Comparison of ENCODE assay signal across 1 cellular context in the genomic region with DNA sequence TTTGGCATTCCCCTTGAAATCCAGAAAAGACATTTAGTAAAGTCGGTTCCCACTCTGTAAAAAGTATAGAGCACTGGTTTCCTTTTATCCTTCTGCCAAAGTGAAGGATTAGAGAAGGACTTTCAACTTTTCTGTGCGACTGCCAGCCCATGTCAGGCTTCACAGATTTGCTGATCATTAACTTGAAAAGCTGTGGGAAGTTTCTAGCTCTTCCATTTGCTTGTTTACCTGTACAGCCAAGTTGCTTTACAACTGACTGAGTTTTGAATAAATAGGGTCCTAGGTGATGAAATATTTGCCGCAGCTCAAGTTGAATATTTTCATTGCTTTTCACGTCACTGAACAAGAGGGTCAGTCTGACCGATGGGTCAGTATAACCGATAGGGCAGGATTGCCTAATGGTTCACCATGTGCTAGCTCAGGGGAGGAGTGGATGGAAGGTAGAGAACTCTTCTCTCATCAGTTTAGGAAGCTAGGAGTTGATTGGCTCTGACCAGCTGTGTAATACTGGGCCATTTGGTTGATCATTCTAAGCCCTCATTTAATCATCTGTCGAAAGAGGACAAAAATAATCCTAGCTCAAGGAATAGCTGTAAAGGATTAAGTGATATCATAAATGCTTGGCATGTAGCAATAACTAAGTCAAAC.
TF ChIP-seq lines count a peak whose summit lies in the region.

No MANE protein-coding gene starts in this region.

TF ChIP-seq in HepG2, 621 proteins besides CTCF, POLR2A, EP300 and RAD21 (continued from another document and continues in another):
- TF ChIP-seq ZNF639 (CRISPR knock-in tag; conservative IDR thresholded peaks at IDR 0.05) (0 out of 2 replicates have a peak, but pooled peaks have one; percentile 32), ZNF766 (CRISPR knock-in tag; IDR thresholded peaks at IDR 0.05; ENCODE audit: borderline replicate concordance) (0 out of 2 replicates have a peak, but pooled peaks have one; percentile 17), FOXA1 (IDR thresholded peaks at IDR 0.05) (no peak), FOXA1 (CRISPR knock-in tag; IDR thresholded peaks at IDR 0.05) (peak; percentile 88), ZNF605 (CRISPR knock-in tag; IDR thresholded peaks at IDR 0.05) (no peak), EED (CRISPR knock-in tag; IDR thresholded peaks at IDR 0.05) (no peak), ZMAT3 (CRISPR knock-in tag; conservative IDR thresholded peaks at IDR 0.05) (peak; percentile 25; the same call in 1 of the 2 replicates), DNMT3B (CRISPR knock-in tag; conservative IDR thresholded peaks at IDR 0.05) (no peak), SIN3B (IDR thresholded peaks at IDR 0.05; ENCODE audit: low read length) (0 out of 2 replicates have a peak, but pooled peaks have one; percentile 23), MYC (CRISPR knock-in tag; IDR thresholded peaks at IDR 0.05; ENCODE audit: borderline replicate concordance) (peak; percentile 82), MEIS2 (CRISPR knock-in tag; IDR thresholded peaks at IDR 0.05) (peak; percentile 91; the same call in 1 of the 2 replicates), DNMT1 (CRISPR knock-in tag; IDR thresholded peaks at IDR 0.05) (no peak), GABPA (IDR thresholded peaks at IDR 0.05; ENCODE audit: low read depth, low read length) (no peak), GABPA (CRISPR knock-in tag; IDR thresholded peaks at IDR 0.05; ENCODE audit: low read depth) (peak; percentile 59; the same call in 1 of the 2 replicates), ZNF331 (CRISPR knock-in tag; IDR thresholded peaks at IDR 0.05) (peak; percentile 88), ZNF230 (CRISPR knock-in tag; IDR thresholded peaks at IDR 0.05) (peak; percentile 85; the same call in 1 of the 2 replicates), TARDBP (CRISPR knock-in tag; IDR thresholded peaks at IDR 0.05) (peak; percentile 79; the same call in 1 of the 2 replicates), MAZ (IDR thresholded peaks at IDR 0.05; ENCODE audit: borderline replicate concordance, low read depth, low read length) (no peak), MAZ (CRISPR knock-in tag; IDR thresholded peaks at IDR 0.05; ENCODE audit: low read depth) (peak; percentile 46; the same call in 1 of the 2 replicates), NFYC (CRISPR knock-in tag; IDR thresholded peaks at IDR 0.05) (0 out of 2 replicates have a peak, but pooled peaks have one; percentile 8), ZNF143 (CRISPR knock-in tag; IDR thresholded peaks at IDR 0.05) (no peak), AGO1 (IDR thresholded peaks at IDR 0.05; ENCODE audit: low read depth, low read length, poor library complexity, severe bottlenecking) (no peak), ZNF225 (CRISPR knock-in tag; IDR thresholded peaks at IDR 0.05) (no peak), PRPF4 (IDR thresholded peaks at IDR 0.05; ENCODE audit: low read depth, low read length, poor library complexity, severe bottlenecking) (no peak), MAFG (CRISPR knock-in tag; IDR thresholded peaks at IDR 0.05) (no peak), SALL1 (CRISPR knock-in tag; IDR thresholded peaks at IDR 0.05) (peak; percentile 96), ZNF451 (CRISPR knock-in tag; IDR thresholded peaks at IDR 0.05) (no peak), ZNF264 (CRISPR knock-in tag; IDR thresholded peaks at IDR 0.05) (peak; percentile 80), ZNF547 (CRISPR knock-in tag; IDR thresholded peaks at IDR 0.05) (no peak)
- TF ChIP-seq, protein P1, sequence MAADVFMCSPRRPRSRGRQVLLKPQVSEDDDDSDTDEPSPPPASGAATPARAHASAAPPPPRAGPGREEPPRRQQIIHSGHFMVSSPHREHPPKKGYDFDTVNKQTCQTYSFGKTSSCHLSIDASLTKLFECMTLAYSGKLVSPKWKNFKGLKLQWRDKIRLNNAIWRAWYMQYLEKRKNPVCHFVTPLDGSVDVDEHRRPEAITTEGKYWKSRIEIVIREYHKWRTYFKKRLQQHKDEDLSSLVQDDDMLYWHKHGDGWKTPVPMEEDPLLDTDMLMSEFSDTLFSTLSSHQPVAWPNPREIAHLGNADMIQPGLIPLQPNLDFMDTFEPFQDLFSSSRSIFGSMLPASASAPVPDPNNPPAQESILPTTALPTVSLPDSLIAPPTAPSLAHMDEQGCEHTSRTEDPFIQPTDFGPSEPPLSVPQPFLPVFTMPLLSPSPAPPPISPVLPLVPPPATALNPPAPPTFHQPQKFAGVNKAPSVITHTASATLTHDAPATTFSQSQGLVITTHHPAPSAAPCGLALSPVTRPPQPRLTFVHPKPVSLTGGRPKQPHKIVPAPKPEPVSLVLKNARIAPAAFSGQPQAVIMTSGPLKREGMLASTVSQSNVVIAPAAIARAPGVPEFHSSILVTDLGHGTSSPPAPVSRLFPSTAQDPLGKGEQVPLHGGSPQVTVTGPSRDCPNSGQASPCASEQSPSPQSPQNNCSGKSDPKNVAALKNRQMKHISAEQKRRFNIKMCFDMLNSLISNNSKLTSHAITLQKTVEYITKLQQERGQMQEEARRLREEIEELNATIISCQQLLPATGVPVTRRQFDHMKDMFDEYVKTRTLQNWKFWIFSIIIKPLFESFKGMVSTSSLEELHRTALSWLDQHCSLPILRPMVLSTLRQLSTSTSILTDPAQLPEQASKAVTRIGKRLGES (CRISPR knock-in tag; IDR thresholded peaks at IDR 0.05; ENCODE audit: borderline replicate concordance) = no peak
- TF ChIP-seq, protein P2, sequence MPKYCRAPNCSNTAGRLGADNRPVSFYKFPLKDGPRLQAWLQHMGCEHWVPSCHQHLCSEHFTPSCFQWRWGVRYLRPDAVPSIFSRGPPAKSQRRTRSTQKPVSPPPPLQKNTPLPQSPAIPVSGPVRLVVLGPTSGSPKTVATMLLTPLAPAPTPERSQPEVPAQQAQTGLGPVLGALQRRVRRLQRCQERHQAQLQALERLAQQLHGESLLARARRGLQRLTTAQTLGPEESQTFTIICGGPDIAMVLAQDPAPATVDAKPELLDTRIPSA (CRISPR knock-in tag; IDR thresholded peaks at IDR 0.05; ENCODE audit: borderline replicate concordance) = no peak
- TF ChIP-seq, protein P3, sequence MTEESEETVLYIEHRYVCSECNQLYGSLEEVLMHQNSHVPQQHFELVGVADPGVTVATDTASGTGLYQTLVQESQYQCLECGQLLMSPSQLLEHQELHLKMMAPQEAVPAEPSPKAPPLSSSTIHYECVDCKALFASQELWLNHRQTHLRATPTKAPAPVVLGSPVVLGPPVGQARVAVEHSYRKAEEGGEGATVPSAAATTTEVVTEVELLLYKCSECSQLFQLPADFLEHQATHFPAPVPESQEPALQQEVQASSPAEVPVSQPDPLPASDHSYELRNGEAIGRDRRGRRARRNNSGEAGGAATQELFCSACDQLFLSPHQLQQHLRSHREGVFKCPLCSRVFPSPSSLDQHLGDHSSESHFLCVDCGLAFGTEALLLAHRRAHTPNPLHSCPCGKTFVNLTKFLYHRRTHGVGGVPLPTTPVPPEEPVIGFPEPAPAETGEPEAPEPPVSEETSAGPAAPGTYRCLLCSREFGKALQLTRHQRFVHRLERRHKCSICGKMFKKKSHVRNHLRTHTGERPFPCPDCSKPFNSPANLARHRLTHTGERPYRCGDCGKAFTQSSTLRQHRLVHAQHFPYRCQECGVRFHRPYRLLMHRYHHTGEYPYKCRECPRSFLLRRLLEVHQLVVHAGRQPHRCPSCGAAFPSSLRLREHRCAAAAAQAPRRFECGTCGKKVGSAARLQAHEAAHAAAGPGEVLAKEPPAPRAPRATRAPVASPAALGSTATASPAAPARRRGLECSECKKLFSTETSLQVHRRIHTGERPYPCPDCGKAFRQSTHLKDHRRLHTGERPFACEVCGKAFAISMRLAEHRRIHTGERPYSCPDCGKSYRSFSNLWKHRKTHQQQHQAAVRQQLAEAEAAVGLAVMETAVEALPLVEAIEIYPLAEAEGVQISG (CRISPR knock-in tag; IDR thresholded peaks at IDR 0.05) = peak; percentile 35
- TF ChIP-seq, protein P4, sequence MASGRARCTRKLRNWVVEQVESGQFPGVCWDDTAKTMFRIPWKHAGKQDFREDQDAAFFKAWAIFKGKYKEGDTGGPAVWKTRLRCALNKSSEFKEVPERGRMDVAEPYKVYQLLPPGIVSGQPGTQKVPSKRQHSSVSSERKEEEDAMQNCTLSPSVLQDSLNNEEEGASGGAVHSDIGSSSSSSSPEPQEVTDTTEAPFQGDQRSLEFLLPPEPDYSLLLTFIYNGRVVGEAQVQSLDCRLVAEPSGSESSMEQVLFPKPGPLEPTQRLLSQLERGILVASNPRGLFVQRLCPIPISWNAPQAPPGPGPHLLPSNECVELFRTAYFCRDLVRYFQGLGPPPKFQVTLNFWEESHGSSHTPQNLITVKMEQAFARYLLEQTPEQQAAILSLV (CRISPR knock-in tag; IDR thresholded peaks at IDR 0.05; ENCODE audit: borderline replicate concordance) = no peak
- TF ChIP-seq, protein P5, sequence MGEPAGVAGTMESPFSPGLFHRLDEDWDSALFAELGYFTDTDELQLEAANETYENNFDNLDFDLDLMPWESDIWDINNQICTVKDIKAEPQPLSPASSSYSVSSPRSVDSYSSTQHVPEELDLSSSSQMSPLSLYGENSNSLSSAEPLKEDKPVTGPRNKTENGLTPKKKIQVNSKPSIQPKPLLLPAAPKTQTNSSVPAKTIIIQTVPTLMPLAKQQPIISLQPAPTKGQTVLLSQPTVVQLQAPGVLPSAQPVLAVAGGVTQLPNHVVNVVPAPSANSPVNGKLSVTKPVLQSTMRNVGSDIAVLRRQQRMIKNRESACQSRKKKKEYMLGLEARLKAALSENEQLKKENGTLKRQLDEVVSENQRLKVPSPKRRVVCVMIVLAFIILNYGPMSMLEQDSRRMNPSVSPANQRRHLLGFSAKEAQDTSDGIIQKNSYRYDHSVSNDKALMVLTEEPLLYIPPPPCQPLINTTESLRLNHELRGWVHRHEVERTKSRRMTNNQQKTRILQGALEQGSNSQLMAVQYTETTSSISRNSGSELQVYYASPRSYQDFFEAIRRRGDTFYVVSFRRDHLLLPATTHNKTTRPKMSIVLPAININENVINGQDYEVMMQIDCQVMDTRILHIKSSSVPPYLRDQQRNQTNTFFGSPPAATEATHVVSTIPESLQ (CRISPR knock-in tag; conservative IDR thresholded peaks at IDR 0.05) = no peak
- TF ChIP-seq, protein P6, sequence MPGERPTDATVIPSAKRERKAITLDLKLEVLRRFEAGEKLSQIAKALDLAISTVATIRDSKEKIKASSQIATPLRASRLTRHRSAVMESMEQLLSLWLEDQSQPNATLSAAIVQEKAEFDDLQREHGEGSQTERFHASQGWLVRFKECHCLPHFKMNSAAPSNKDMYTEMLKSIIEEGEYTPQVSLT (CRISPR knock-in tag; IDR thresholded peaks at IDR 0.05; ENCODE audit: borderline replicate concordance, low read depth) = no peak
- TF ChIP-seq, protein P7, sequence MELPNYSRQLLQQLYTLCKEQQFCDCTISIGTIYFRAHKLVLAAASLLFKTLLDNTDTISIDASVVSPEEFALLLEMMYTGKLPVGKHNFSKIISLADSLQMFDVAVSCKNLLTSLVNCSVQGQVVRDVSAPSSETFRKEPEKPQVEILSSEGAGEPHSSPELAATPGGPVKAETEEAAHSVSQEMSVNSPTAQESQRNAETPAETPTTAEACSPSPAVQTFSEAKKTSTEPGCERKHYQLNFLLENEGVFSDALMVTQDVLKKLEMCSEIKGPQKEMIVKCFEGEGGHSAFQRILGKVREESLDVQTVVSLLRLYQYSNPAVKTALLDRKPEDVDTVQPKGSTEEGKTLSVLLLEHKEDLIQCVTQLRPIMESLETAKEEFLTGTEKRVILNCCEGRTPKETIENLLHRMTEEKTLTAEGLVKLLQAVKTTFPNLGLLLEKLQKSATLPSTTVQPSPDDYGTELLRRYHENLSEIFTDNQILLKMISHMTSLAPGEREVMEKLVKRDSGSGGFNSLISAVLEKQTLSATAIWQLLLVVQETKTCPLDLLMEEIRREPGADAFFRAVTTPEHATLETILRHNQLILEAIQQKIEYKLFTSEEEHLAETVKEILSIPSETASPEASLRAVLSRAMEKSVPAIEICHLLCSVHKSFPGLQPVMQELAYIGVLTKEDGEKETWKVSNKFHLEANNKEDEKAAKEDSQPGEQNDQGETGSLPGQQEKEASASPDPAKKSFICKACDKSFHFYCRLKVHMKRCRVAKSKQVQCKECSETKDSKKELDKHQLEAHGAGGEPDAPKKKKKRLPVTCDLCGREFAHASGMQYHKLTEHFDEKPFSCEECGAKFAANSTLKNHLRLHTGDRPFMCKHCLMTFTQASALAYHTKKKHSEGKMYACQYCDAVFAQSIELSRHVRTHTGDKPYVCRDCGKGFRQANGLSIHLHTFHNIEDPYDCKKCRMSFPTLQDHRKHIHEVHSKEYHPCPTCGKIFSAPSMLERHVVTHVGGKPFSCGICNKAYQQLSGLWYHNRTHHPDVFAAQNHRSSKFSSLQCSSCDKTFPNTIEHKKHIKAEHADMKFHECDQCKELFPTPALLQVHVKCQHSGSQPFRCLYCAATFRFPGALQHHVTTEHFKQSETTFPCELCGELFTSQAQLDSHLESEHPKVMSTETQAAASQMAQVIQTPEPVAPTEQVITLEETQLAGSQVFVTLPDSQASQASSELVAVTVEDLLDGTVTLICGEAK (IDR thresholded peaks at IDR 0.05) = no peak
- TF ChIP-seq, protein P7 (CRISPR knock-in tag; IDR thresholded peaks at IDR 0.05) = peak; percentile 62; the same call in 1 of the 2 replicates
